In genomic region chr3:150303776-150304175, GRCh38 we compare ENCODE assay signal across 10 cellular contexts.
DNase-seq lines count a peak whose midpoint lies in the region; ATAC-seq, FAIRE-seq and TF ChIP-seq lines count a peak whose summit lies in the region.
"Had no signal": no experiment of that assay in that cellular context is flagged by ENCODE, and none has a peak within 500 bp of the region (broad histone marks: within the 10 kb centered on the region; RNA-seq: fewer than 3 reads in every experiment).

No MANE protein-coding gene starts in this region.

- no peak overlapping the region for H3K4me2 ChIP-seq in GM23338
- H3K4me2 ChIP-seq in HepG2 (ENCODE audit: low read depth, low read length): no peak overlapping the region

- intact Hi-C loops in HepG2 (cut with micrococcal nuclease; ENCODE audit: unreplicated experiment): loop anchor here (5.0 kb wide), 1 partner anchor 194 kb away; no protein-coding TSS in a partner anchor

- no peaks in the 10 kb centered on the region for H3K79me2 ChIP-seq in GM23338 (replicated peaks; ENCODE audit: insufficient read depth)
- H3K79me2 ChIP-seq in HepG2 (ENCODE audit: insufficient read depth, low read length): no peaks in the 10 kb centered on the region

- H3K4me1 ChIP-seq in GM23338 (ENCODE audit: insufficient read depth) (peaks cover 3% of the 10 kb centered on the region), HepG2 (ENCODE audit: insufficient read depth, low read length) (no peaks in the 10 kb centered on the region)

- CTCF ChIA-PET in HepG2 (lab: Yijun Ruan, JAX; ENCODE audit: low intra/inter-chr PET ratio, low total read pairs): no interaction called here

- no peak for TF ChIP-seq RAD21 in HepG2 (CRISPR knock-in tag; IDR thresholded peaks at IDR 0.05)

- no peaks in the 10 kb centered on the region for H4K20me1 ChIP-seq in GM23338 (replicated peaks; ENCODE audit: insufficient read depth)
- no peaks in the 10 kb centered on the region for H4K20me1 ChIP-seq in HepG2 (ENCODE audit: insufficient read depth, low read length)

- DNase-seq in ELR (ENCODE audit: low read depth) (peak; percentile 42), GM23338 (ENCODE audit: low spot score) (peak; percentile 66), SW480 (ENCODE audit: low spot score) (peak; percentile 47), HepG2 (ENCODE audit: low spot score) (peak; percentile 20), hepatic stellate cell (ENCODE audit: low spot score) (no peak)

- no peaks in the 10 kb centered on the region; the same call in 1 of the 2 replicates for H3K9me2 ChIP-seq in GM23338 (ENCODE audit: insufficient read depth)

- H3F3A ChIP-seq in GM23338 (replicated peaks; ENCODE audit: low read depth): no peaks in the 10 kb centered on the region

- no peak overlapping the region for H3K27ac Mint-ChIP-seq in GM23338
- H3K27ac Mint-ChIP-seq: nephron had no signal

- H3K4me3 Mint-ChIP-seq in GM23338: no peak overlapping the region
- H3K4me3 Mint-ChIP-seq: nephron had no signal

- H3K9me3 ChIP-seq in HepG2 (ENCODE audit: low read length): no peaks in the 10 kb centered on the region

- TF ChIP-seq CTCF in GM23338 (conservative IDR thresholded peaks at IDR 0.05; ENCODE audit: low read depth in 2 of 2) (peak; percentile 70 to 73), HepG2 (CRISPR knock-in tag; IDR thresholded peaks at IDR 0.05) (peak; percentile 31)

- peak; percentile 64 for FAIRE-seq in HepG2 (lab: Jason Lieb, UNC)

- TF ChIP-seq EP300 in HepG2 (IDR thresholded peaks at IDR 0.05; ENCODE audit: low read depth in 2 of 2, low read length in 2 of 2): no peak
- TF ChIP-seq EP300 in HepG2 (CRISPR knock-in tag; IDR thresholded peaks at IDR 0.05; ENCODE audit: borderline replicate concordance): no peak

- H3K36me3 ChIP-seq in GM23338 (ENCODE audit: insufficient read depth): no peaks in the 10 kb centered on the region
- H3K36me3 ChIP-seq in HepG2 (replicated peaks in 1 of 2; ENCODE audit: control insufficient read depth in 1 of 2, insufficient read depth in 2 of 2, low read length in 2 of 2): no peaks in the 10 kb centered on the region

- POLR2A ChIA-PET in HepG2 (lab: Yijun Ruan, JAX): no interaction called here

- no peak for TF ChIP-seq POLR2A in HepG2 (IDR thresholded peaks at IDR 0.05; ENCODE audit: insufficient read depth in 1 of 2, low read depth in 2 of 2, low read length in 2 of 2)

- H3K9me3 Mint-ChIP-seq in GM23338: no peaks in the 10 kb centered on the region
- H3K9me3 Mint-ChIP-seq: nephron had no signal

- no peak overlapping the region for H3K27ac ChIP-seq in GM23338 (ENCODE audit: low read depth)
- H3K27ac ChIP-seq in HepG2 (ENCODE audit: extremely low read length, insufficient read depth, low read length): no peak overlapping the region
- H3K27ac ChIP-seq: SK-N-MC had no signal

- ATAC-seq in GM23338 (peak; percentile 91), HepG2 (peak; percentile 88), GM18870 (IDR thresholded peaks at IDR 0.05; ENCODE audit: unreplicated experiment) (no peak), HG02588 (IDR thresholded peaks at IDR 0.05; ENCODE audit: unreplicated experiment) (no peak), HG03039 (IDR thresholded peaks at IDR 0.05; ENCODE audit: unreplicated experiment) (no peak)

- peaks cover 12% of the 10 kb centered on the region for H3K4me1 Mint-ChIP-seq in GM23338

- in situ Hi-C loops in HepG2 (cut with HindIII; ENCODE audit: extremely low pct_ligation_motif_present, low pct_unique_long_range_greater_than_20kb): no loop called here

- BruUV-seq in HepG2 (replicated peaks; lab: Mats Ljungman, UMichigan): no TSS peak

- no peak overlapping the region for H3K9ac ChIP-seq in HepG2 (ENCODE audit: insufficient read depth, low read depth, low read length)

- no peak overlapping the region for H3K4me3 ChIP-seq in GM23338
- H3K4me3 ChIP-seq in HepG2 (replicated peaks in 1 of 3; ENCODE audit: insufficient read depth in 1 of 3, low read depth in 2 of 3, low read length in 3 of 3): no peak overlapping the region
- H3K4me3 ChIP-seq: SK-N-MC had no signal

- H3K27me3 Mint-ChIP-seq in GM23338 (ENCODE audit: insufficient read depth, low read depth, poor library complexity): peaks cover 3% of the 10 kb centered on the region

- H3K36me3 Mint-ChIP-seq in GM23338 (ENCODE audit: low read depth): no peaks in the 10 kb centered on the region

- H3K27me3 ChIP-seq in GM23338 (ENCODE audit: insufficient read depth) (no peaks in the 10 kb centered on the region), HepG2 (ENCODE audit: control insufficient read depth in 1 of 2, insufficient read depth in 2 of 2, low read length in 2 of 2) (peaks cover 0 to 5% of the 10 kb centered on the region in 2 experiments; a peak in 1 of 5 replicates)

- 4% methylated on average over 3 of the region's 3 CpGs for WGBS in HepG2 (ENCODE audit: low lambda C conversion rate)

- H2AFZ ChIP-seq in GM23338 (no peak overlapping the region; the same call in 1 of the 2 replicates), HepG2 (ENCODE audit: low read length) (no peak overlapping the region)

TF ChIP-seq in GM23338, 12 proteins besides CTCF, POLR2A, EP300 and RAD21 (continues in another document):
- TF ChIP-seq JUNB (IDR thresholded peaks at IDR 0.05; ENCODE audit: unreplicated experiment) (no peak), EZH2 (IDR thresholded peaks at IDR 0.05; ENCODE audit: low read depth, unreplicated experiment) (no peak), NANOG (IDR thresholded peaks at IDR 0.05; ENCODE audit: borderline replicate concordance) (no peak), POLR2AphosphoS5 (IDR thresholded peaks at IDR 0.05; ENCODE audit: low read depth) (no peak), STAT1 (IDR thresholded peaks at IDR 0.05; ENCODE audit: unreplicated experiment) (no peak), ZNF114 (CRISPR knock-in tag; IDR thresholded peaks at IDR 0.05) (no peak)
- TF ChIP-seq, protein P1, sequence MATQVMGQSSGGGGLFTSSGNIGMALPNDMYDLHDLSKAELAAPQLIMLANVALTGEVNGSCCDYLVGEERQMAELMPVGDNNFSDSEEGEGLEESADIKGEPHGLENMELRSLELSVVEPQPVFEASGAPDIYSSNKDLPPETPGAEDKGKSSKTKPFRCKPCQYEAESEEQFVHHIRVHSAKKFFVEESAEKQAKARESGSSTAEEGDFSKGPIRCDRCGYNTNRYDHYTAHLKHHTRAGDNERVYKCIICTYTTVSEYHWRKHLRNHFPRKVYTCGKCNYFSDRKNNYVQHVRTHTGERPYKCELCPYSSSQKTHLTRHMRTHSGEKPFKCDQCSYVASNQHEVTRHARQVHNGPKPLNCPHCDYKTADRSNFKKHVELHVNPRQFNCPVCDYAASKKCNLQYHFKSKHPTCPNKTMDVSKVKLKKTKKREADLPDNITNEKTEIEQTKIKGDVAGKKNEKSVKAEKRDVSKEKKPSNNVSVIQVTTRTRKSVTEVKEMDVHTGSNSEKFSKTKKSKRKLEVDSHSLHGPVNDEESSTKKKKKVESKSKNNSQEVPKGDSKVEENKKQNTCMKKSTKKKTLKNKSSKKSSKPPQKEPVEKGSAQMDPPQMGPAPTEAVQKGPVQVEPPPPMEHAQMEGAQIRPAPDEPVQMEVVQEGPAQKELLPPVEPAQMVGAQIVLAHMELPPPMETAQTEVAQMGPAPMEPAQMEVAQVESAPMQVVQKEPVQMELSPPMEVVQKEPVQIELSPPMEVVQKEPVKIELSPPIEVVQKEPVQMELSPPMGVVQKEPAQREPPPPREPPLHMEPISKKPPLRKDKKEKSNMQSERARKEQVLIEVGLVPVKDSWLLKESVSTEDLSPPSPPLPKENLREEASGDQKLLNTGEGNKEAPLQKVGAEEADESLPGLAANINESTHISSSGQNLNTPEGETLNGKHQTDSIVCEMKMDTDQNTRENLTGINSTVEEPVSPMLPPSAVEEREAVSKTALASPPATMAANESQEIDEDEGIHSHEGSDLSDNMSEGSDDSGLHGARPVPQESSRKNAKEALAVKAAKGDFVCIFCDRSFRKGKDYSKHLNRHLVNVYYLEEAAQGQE (IDR thresholded peaks at IDR 0.05; ENCODE audit: unreplicated experiment): no peak

TF ChIP-seq in HepG2, 621 proteins besides CTCF, POLR2A, EP300 and RAD21 (continues in another document):
- TF ChIP-seq SMC3 (IDR thresholded peaks at IDR 0.05; ENCODE audit: low read length): peak; percentile 13; the same call in 1 of the 2 replicates
- TF ChIP-seq ZSCAN31 (CRISPR knock-in tag; IDR thresholded peaks at IDR 0.05; ENCODE audit: low read depth): no peak
- TF ChIP-seq FOXA3 (CRISPR knock-in tag; IDR thresholded peaks at IDR 0.05): no peak
- TF ChIP-seq ZKSCAN5 (CRISPR knock-in tag; IDR thresholded peaks at IDR 0.05): no peak
- no peak for TF ChIP-seq ZNF143 (CRISPR knock-in tag; IDR thresholded peaks at IDR 0.05)
- no peak for TF ChIP-seq ZNF251 (CRISPR knock-in tag; IDR thresholded peaks at IDR 0.05)
- TF ChIP-seq STAG1 (CRISPR knock-in tag; IDR thresholded peaks at IDR 0.05): peak; percentile 73
- TF ChIP-seq, protein P2, sequence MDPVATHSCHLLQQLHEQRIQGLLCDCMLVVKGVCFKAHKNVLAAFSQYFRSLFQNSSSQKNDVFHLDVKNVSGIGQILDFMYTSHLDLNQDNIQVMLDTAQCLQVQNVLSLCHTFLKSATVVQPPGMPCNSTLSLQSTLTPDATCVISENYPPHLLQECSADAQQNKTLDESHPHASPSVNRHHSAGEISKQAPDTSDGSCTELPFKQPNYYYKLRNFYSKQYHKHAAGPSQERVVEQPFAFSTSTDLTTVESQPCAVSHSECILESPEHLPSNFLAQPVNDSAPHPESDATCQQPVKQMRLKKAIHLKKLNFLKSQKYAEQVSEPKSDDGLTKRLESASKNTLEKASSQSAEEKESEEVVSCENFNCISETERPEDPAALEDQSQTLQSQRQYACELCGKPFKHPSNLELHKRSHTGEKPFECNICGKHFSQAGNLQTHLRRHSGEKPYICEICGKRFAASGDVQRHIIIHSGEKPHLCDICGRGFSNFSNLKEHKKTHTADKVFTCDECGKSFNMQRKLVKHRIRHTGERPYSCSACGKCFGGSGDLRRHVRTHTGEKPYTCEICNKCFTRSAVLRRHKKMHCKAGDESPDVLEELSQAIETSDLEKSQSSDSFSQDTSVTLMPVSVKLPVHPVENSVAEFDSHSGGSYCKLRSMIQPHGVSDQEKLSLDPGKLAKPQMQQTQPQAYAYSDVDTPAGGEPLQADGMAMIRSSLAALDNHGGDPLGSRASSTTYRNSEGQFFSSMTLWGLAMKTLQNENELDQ (CRISPR knock-in tag; IDR thresholded peaks at IDR 0.05; ENCODE audit: borderline replicate concordance): no peak
- peak; percentile 56; the same call in 1 of the 2 replicates for TF ChIP-seq TFE3 (CRISPR knock-in tag; IDR thresholded peaks at IDR 0.05)

Comparison
In these comparisons a context has a peak if more than half of its experiments do, and no peak if none do; other contexts are left out.
1. ATAC-seq: peak in GM23338 (single experiment) and HepG2 (single experiment); none in GM18870 (single experiment), HG02588 (single experiment) and HG03039 (single experiment).